In genomic region chr3:139204756-139205155, GRCh38 we compare ENCODE assay signal across 27 cellular contexts.
DNase-seq lines count a peak whose midpoint lies in the region; FAIRE-seq and TF ChIP-seq lines count a peak whose summit lies in the region.
"Had no signal": no experiment of that assay in that cellular context is flagged by ENCODE, and none has a peak within 500 bp of the region (broad histone marks: within the 10 kb centered on the region; RNA-seq: fewer than 3 reads in every experiment).

No MANE protein-coding gene starts in this region.

- FAIRE-seq in small intestine (lab: Jason Lieb, UNC), result no peak
- FAIRE-seq: A204.1 had no signal

- H3K9me3 ChIP-seq in small intestine (ENCODE audit: control insufficient read depth, low read depth), result no peaks in the 10 kb centered on the region
- H3K9me3 ChIP-seq: left ventricle myocardium inferior, neutrophil, spleen, thoracic aorta had no signal

- no peak overlapping the region for H3K4me3 ChIP-seq in AG09309 (ENCODE audit: control insufficient read depth, low read depth, low read length)
- H3K4me3 ChIP-seq in fibroblast of villous mesenchyme (ENCODE audit: low read depth, low read length), result no peak overlapping the region
- H3K4me3 ChIP-seq in small intestine (ENCODE audit: low read depth in 1 of 2, low read length in 2 of 2), result no peak overlapping the region
- H3K4me3 ChIP-seq: left ventricle myocardium inferior, SK-N-MC, spleen, thoracic aorta had no signal

- H3K4me1 ChIP-seq in small intestine (ENCODE audit: control insufficient read depth in 2 of 2, insufficient read depth in 1 of 2, low read depth in 1 of 2, low read length in 1 of 2), result no peaks in the 10 kb centered on the region
- H3K4me1 ChIP-seq: left ventricle myocardium inferior, spleen had no signal

- H3K36me3 ChIP-seq in small intestine (ENCODE audit: control insufficient read depth in 2 of 2, insufficient read depth in 2 of 2, low read length in 2 of 2), result no peaks in the 10 kb centered on the region
- H3K36me3 ChIP-seq: left ventricle myocardium inferior, neutrophil, spleen, thoracic aorta had no signal

- WGBS in small intestine, 3 donors, result 71 to 74% (median 73%) methylated on average over 1 of the region's 1 CpG

- H3K27me3 ChIP-seq in small intestine (ENCODE audit: control insufficient read depth in 2 of 2, insufficient read depth in 2 of 2, low read length in 2 of 2), result no peaks in the 10 kb centered on the region
- H3K27me3 ChIP-seq: spleen had no signal

- no peak overlapping the region for H3K27ac ChIP-seq in small intestine (ENCODE audit: low read depth in 1 of 2, low read length in 1 of 2)
- H3K27ac ChIP-seq: left ventricle myocardium inferior, neutrophil, SK-N-MC, spleen, thoracic aorta had no signal

- TF ChIP-seq CTCF in AG09309 (IDR thresholded peaks at IDR 0.05; ENCODE audit: control insufficient read depth, insufficient read depth, low read depth, low read length, missing control alignments) (no peak), fibroblast of villous mesenchyme (IDR thresholded peaks at IDR 0.05; ENCODE audit: insufficient read depth, low read depth, low read length) (no peak)

- peak; percentile 41 for DNase-seq in AG09309 (ENCODE audit: low read depth)
- DNase-seq in HCEC 1CT, result peak; percentile 32
- DNase-seq in amniotic epithelial cell (ENCODE audit: low read depth), result peak; percentile 35
- peak; percentile 31 for DNase-seq in fibroblast of villous mesenchyme (ENCODE audit: low read depth)
- DNase-seq in COLO829 (ENCODE audit: low spot score), result no peak
- no peak for DNase-seq in middle frontal gyrus (ENCODE audit: extremely low spot score, low spot score)
- no peak for DNase-seq in H4 (ENCODE audit: low spot score)
- DNase-seq in small intestine, result no peak
- DNase-seq: activated CD4-positive, alpha-beta T cell treated with anti-CD3 and anti-CD28 coated beads, Interleukin-2, amount 50 U/mL, for 4 hours; activated T-cell treated with anti-CD3 and anti-CD28 coated beads, Interleukin-2, amount 50 U/mL, for 48 hours; CD8-positive, alpha-beta memory T cell; islet precursor cell; left ventricle myocardium inferior; naive B cell; NCI-H1105 treated with DMSO at 0.1 percent for 48 hours; NCI-H1930; NCI-H2171 treated with DMSO at 0.1 percent for 48 hours; NCI-H510A treated with DMSO at 0.1 percent for 48 hours; OCI-M1; right cardiac atrium; spleen; stimulated activated CD4-positive, alpha-beta T cell treated with anti-CD3 and anti-CD28 coated beads, Interleukin-2, amount 100 ng/mL, for 24 hours; stimulated activated naive CD8-positive, alpha-beta T cell treated with anti-CD3 and anti-CD28 coated beads, Interleukin-15, Interleukin-2, amounts not matched to agents 100 U/mL and 50 U/mL, for 24 hours had no signal

Comparison
In these comparisons a context has a peak if more than half of its experiments do, and no peak if none do; other contexts are left out.
1. DNase-seq: peak in AG09309 (single experiment), HCEC 1CT (single experiment), amniotic epithelial cell (single experiment) and fibroblast of villous mesenchyme (single experiment); none in COLO829 (single experiment), middle frontal gyrus (single experiment), H4 (single experiment) and small intestine (single experiment).